Comparison of ENCODE assay signal across 12 cellular contexts in the genomic region with DNA sequence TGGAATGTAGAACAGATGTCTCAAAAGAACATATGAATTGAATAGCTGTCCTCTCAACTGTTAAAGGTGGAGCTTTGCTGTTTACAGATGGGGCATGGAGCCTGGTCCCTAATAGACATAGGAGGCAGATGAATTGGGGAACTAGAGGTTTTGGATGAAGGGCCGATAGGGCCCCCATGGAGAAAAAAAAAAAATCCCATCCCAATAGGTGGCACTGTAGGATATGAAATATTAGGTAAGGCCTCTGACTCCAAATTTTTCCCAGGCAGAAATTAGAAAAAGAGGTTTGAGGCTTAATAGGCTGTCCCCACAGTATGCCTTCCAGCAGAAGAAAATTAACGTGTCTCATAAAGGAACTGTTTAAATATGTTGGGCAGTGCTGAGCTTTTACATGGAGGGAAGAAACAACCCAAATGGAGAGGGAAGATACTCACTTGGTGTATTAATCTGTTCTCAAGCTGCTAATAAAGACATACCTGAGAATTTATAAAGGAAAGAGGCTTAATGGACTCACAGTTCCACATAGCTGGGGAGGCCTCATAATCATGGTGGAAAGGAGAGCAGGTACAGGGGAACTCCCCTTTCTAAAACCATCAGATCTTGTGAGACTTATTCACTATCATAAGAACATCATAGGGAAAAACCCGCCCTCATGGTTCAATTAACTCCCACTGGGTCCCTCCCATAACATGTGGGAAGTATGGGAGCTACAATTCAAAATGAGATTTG. TPM values are rescaled to one million over a fixed set of nuclear protein-coding genes. Genes with fewer than 3 reads are reported as not detected.
A peak's percentile ranks its signal among the peaks of the same experiment; 100 is the strongest.
DNase-seq lines count a peak whose midpoint lies in the region; ATAC-seq, FAIRE-seq and TF ChIP-seq lines count a peak whose summit lies in the region.
"Had no signal": no experiment of that assay in that cellular context is flagged by ENCODE, and none has a peak within 500 bp of the region (broad histone marks: within the 10 kb centered on the region; RNA-seq: fewer than 3 reads in every experiment).

No MANE protein-coding gene starts in this region.

- no peak overlapping the region for H3K27ac ChIP-seq in left ventricle myocardium inferior (replicated peaks)
- no peak overlapping the region for H3K27ac ChIP-seq in endodermal cell (ENCODE audit: low read depth, low read length)

- H3K36me3 ChIP-seq in left ventricle myocardium inferior (no peaks in the 10 kb centered on the region), endodermal cell (ENCODE audit: control insufficient read depth, insufficient read depth, low read length) (no peaks in the 10 kb centered on the region)

- 73 to 89% methylated on average over 1 to 3 of the region's 3 CpGs for WGBS in endodermal cell (ENCODE audit: insufficient coverage in 1 of 2, insufficient read length in 1 of 2), 2 experiments

- TF ChIP-seq CTCF in left ventricle myocardium inferior (IDR thresholded peaks at IDR 0.05; ENCODE audit: borderline replicate concordance) = peak; percentile 36
- peak; percentile 48 for TF ChIP-seq CTCF in endodermal cell (conservative IDR thresholded peaks at IDR 0.05)
- peak; percentile 28 for TF ChIP-seq CTCF in type B pancreatic cell (conservative IDR thresholded peaks at IDR 0.05)

- H3K4me3 ChIP-seq in left ventricle myocardium inferior (no peak overlapping the region), endodermal cell (ENCODE audit: low read length) (no peak overlapping the region)

- peaks cover 3% of the 10 kb centered on the region for H3K27me3 Mint-ChIP-seq in endodermal cell (ENCODE audit: insufficient read depth)
- H3K27me3 Mint-ChIP-seq in type B pancreatic cell = peaks cover 3% of the 10 kb centered on the region
- H3K27me3 Mint-ChIP-seq: naive B cell had no signal

- no peaks in the 10 kb centered on the region for H3K36me3 Mint-ChIP-seq in endodermal cell (ENCODE audit: low read depth)
- H3K36me3 Mint-ChIP-seq in type B pancreatic cell = no peaks in the 10 kb centered on the region
- H3K36me3 Mint-ChIP-seq: naive B cell; stimulated activated effector memory CD8-positive, alpha-beta T cell treated with anti-CD3 and anti-CD28 coated beads, Interleukin-12 subunit alpha, Interleukin-12 subunit beta, amount 100 ng/mL, for 72 hours had no signal

- H3K4me1 ChIP-seq in left ventricle myocardium inferior = no peaks in the 10 kb centered on the region
- H3K4me1 ChIP-seq in endodermal cell (ENCODE audit: control insufficient read depth, insufficient read depth, low read length) = no peaks in the 10 kb centered on the region

- intact Hi-C loops in left ventricle myocardium inferior (cut with micrococcal nuclease) = no loop called here
- intact Hi-C loops in Right ventricle myocardium inferior (cut with DNase I) = no loop called here

- no peak for FAIRE-seq in RCC 7860 (lab: Jason Lieb, UNC)
- FAIRE-seq: colon had no signal

- H3K4me1 Mint-ChIP-seq in endodermal cell = peaks cover 2% of the 10 kb centered on the region
- H3K4me1 Mint-ChIP-seq in type B pancreatic cell (ENCODE audit: unreplicated experiment) = no peaks in the 10 kb centered on the region
- H3K4me1 Mint-ChIP-seq: naive B cell had no signal

- DNase-seq in left ventricle myocardium inferior = no peak
- DNase-seq in Right ventricle myocardium inferior (ENCODE audit: missing footprints) = no peak
- DNase-seq in NCI-H526 treated with DMSO at 0.1 percent for 48 hours (lab: John Stamatoyannopoulos, UW) = peak; percentile 41
- DNase-seq in endodermal cell = no peak
- no peak for DNase-seq in type B pancreatic cell (ENCODE audit: extremely low spot score, unreplicated experiment)
- DNase-seq in HuH-7 (ENCODE audit: low spot score) = no peak
- DNase-seq in activated CD4-positive, CD25-positive, alpha-beta regulatory T cell treated with anti-CD3 and anti-CD28 coated beads, Interleukin-2, amount 50 U/mL, for 72 hours = no peak
- no peak for DNase-seq in RCC 7860 (ENCODE audit: low spot score)
- DNase-seq: naive B cell had no signal

- H3K27ac Mint-ChIP-seq in endodermal cell (no peak overlapping the region), type B pancreatic cell (no peak overlapping the region)
- H3K27ac Mint-ChIP-seq: naive B cell; stimulated activated effector memory CD8-positive, alpha-beta T cell treated with anti-CD3 and anti-CD28 coated beads, Interleukin-12 subunit alpha, Interleukin-12 subunit beta, amount 100 ng/mL, for 72 hours; T-helper 1 cell treated with Interleukin-12 subunit alpha and Interleukin-12 subunit beta and Interleukin-4 antibody, amounts not matched to agents 30 μg/mL and 1 μg/mL, for 36 hours had no signal

- H3K4me3 Mint-ChIP-seq in endodermal cell (no peak overlapping the region), type B pancreatic cell (no peak overlapping the region)
- H3K4me3 Mint-ChIP-seq: naive B cell; stimulated activated effector memory CD8-positive, alpha-beta T cell treated with anti-CD3 and anti-CD28 coated beads, Interleukin-12 subunit alpha, Interleukin-12 subunit beta, amount 100 ng/mL, for 72 hours; T-helper 1 cell treated with Interleukin-12 subunit alpha and Interleukin-12 subunit beta and Interleukin-4 antibody, amounts not matched to agents 30 μg/mL and 1 μg/mL, for 36 hours had no signal

- no peak overlapping the region for H3K9ac ChIP-seq in endodermal cell (ENCODE audit: extremely low read depth, low read length, poor library complexity, severe bottlenecking)

- H3K9me3 ChIP-seq in left ventricle myocardium inferior (replicated peaks) = no peaks in the 10 kb centered on the region
- H3K9me3 ChIP-seq in endodermal cell (ENCODE audit: control insufficient read depth, low read length) = no peaks in the 10 kb centered on the region

- H3K27me3 ChIP-seq in left ventricle myocardium inferior (ENCODE audit: low read depth) = no peaks in the 10 kb centered on the region
- no peaks in the 10 kb centered on the region for H3K27me3 ChIP-seq in endodermal cell (ENCODE audit: control insufficient read depth, insufficient read depth, low read length, poor library complexity, severe bottlenecking)

- no peak for ATAC-seq in Right ventricle myocardium inferior

- H3K9me3 Mint-ChIP-seq in endodermal cell (no peaks in the 10 kb centered on the region), type B pancreatic cell (no peaks in the 10 kb centered on the region)
- H3K9me3 Mint-ChIP-seq: stimulated activated effector memory CD8-positive, alpha-beta T cell treated with anti-CD3 and anti-CD28 coated beads, Interleukin-12 subunit alpha, Interleukin-12 subunit beta, amount 100 ng/mL, for 72 hours; T-helper 1 cell treated with Interleukin-12 subunit alpha and Interleukin-12 subunit beta and Interleukin-4 antibody, amounts not matched to agents 30 μg/mL and 1 μg/mL, for 36 hours had no signal

RNA-seq across cellular contexts. Expression of a gene that starts 30.1 kb away (rescaled TPM):
- total RNA-seq in left ventricle myocardium inferior = not detected
- total RNA-seq in Right ventricle myocardium inferior = not detected
- not detected for total RNA-seq in endodermal cell
- not detected for polyA plus RNA-seq in endodermal cell (2013, experiment 1 of 2)
- not detected for polyA plus RNA-seq in endodermal cell (2013, experiment 2 of 2)
- 28.2 and 34.0 TPM in 2 replicates for total RNA-seq in type B pancreatic cell (ENCODE audit: low replicate concordance)

Comparison
In these comparisons a context has a peak if more than half of its experiments do, and no peak if none do; other contexts are left out.
1. RNA of a gene that starts 30.1 kb away (total RNA-seq): 28.2 to 34.0 TPM in type B pancreatic cell; not detected in endodermal cell, not detected in left ventricle myocardium inferior (single experiment) and not detected in Right ventricle myocardium inferior (single experiment); every median in the first group is over 10 times any median in the second.
2. Peak in every context shown above with its lines, with median percentiles within 50 percentile points of each other: CTCF ChIP-seq.